In genomic region chr7:24896031-24896433, GRCh38 we compare ENCODE assay signal across 1 cellular context.
TF ChIP-seq lines count a peak whose summit lies in the region.

No MANE protein-coding gene starts in this region.

TF ChIP-seq in GM12878, 131 proteins besides CTCF, POLR2A, EP300 and RAD21 (continued from another document):
- TF ChIP-seq, protein P1, sequence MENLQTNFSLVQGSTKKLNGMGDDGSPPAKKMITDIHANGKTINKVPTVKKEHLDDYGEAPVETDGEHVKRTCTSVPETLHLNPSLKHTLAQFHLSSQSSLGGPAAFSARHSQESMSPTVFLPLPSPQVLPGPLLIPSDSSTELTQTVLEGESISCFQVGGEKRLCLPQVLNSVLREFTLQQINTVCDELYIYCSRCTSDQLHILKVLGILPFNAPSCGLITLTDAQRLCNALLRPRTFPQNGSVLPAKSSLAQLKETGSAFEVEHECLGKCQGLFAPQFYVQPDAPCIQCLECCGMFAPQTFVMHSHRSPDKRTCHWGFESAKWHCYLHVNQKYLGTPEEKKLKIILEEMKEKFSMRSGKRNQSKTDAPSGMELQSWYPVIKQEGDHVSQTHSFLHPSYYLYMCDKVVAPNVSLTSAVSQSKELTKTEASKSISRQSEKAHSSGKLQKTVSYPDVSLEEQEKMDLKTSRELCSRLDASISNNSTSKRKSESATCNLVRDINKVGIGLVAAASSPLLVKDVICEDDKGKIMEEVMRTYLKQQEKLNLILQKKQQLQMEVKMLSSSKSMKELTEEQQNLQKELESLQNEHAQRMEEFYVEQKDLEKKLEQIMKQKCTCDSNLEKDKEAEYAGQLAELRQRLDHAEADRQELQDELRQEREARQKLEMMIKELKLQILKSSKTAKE (IDR thresholded peaks at IDR 0.05; ENCODE audit: low read depth, poor library complexity, severe bottlenecking): peak; percentile 29
- TF ChIP-seq ZSCAN29 (IDR thresholded peaks at IDR 0.05): peak; percentile 89
- peak; percentile 79 for TF ChIP-seq RUNX3 (IDR thresholded peaks at IDR 0.05; ENCODE audit: low read length)
- TF ChIP-seq IKZF2 (IDR thresholded peaks at IDR 0.05): peak in 1 of 2 experiments; percentile 32; a peak in 1 of 4 replicates
- peak; percentile 34 for TF ChIP-seq MEF2B (IDR thresholded peaks at IDR 0.05; ENCODE audit: partially characterized antibody, poor library complexity, severe bottlenecking)
- TF ChIP-seq, protein P2, sequence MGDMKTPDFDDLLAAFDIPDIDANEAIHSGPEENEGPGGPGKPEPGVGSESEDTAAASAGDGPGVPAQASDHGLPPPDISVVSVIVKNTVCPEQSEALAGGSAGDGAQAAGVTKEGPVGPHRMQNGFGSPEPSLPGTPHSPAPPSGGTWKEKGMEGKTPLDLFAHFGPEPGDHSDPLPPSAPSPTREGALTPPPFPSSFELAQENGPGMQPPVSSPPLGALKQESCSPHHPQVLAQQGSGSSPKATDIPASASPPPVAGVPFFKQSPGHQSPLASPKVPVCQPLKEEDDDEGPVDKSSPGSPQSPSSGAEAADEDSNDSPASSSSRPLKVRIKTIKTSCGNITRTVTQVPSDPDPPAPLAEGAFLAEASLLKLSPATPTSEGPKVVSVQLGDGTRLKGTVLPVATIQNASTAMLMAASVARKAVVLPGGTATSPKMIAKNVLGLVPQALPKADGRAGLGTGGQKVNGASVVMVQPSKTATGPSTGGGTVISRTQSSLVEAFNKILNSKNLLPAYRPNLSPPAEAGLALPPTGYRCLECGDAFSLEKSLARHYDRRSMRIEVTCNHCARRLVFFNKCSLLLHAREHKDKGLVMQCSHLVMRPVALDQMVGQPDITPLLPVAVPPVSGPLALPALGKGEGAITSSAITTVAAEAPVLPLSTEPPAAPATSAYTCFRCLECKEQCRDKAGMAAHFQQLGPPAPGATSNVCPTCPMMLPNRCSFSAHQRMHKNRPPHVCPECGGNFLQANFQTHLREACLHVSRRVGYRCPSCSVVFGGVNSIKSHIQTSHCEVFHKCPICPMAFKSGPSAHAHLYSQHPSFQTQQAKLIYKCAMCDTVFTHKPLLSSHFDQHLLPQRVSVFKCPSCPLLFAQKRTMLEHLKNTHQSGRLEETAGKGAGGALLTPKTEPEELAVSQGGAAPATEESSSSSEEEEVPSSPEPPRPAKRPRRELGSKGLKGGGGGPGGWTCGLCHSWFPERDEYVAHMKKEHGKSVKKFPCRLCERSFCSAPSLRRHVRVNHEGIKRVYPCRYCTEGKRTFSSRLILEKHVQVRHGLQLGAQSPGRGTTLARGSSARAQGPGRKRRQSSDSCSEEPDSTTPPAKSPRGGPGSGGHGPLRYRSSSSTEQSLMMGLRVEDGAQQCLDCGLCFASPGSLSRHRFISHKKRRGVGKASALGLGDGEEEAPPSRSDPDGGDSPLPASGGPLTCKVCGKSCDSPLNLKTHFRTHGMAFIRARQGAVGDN (IDR thresholded peaks at IDR 0.05): 0 out of 2 replicates have a peak, but pooled peaks have one; percentile 18
- peak; percentile 41; the same call in 1 of the 2 replicates for TF ChIP-seq PKNOX1 (IDR thresholded peaks at IDR 0.05)
- TF ChIP-seq CHD4 (IDR thresholded peaks at IDR 0.05): no peak
- peak; percentile 72 for TF ChIP-seq ATF2 (IDR thresholded peaks at IDR 0.05; ENCODE audit: low read length)
- TF ChIP-seq, protein P3, sequence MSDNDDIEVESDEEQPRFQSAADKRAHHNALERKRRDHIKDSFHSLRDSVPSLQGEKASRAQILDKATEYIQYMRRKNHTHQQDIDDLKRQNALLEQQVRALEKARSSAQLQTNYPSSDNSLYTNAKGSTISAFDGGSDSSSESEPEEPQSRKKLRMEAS (IDR thresholded peaks at IDR 0.05; ENCODE audit: low read depth, low read length): 0 out of 2 replicates have a peak, but pooled peaks have one; percentile 37
- TF ChIP-seq ASH2L (IDR thresholded peaks at IDR 0.05; ENCODE audit: borderline replicate concordance, low read depth): no peak
- peak; percentile 57; the same call in 1 of the 2 replicates for TF ChIP-seq NR2F1 (conservative IDR thresholded peaks at IDR 0.05)
- peak; percentile 86 for TF ChIP-seq CREM (IDR thresholded peaks at IDR 0.05; ENCODE audit: low read depth)
- peak; percentile 20; the same call in 1 of the 2 replicates for TF ChIP-seq SMC3 (IDR thresholded peaks at IDR 0.05; ENCODE audit: borderline replicate concordance, low read length)
- no peak for TF ChIP-seq SIX5 (IDR thresholded peaks at IDR 0.05; ENCODE audit: low read depth, low read length, severe bottlenecking)
- peak; percentile 24; the same call in 1 of the 2 replicates for TF ChIP-seq EED (IDR thresholded peaks at IDR 0.05; ENCODE audit: low read depth)
- TF ChIP-seq MTA2 (IDR thresholded peaks at IDR 0.05; ENCODE audit: low read depth): peak; percentile 47
- 0 out of 2 replicates have a peak, but pooled peaks have one; percentile 15 for TF ChIP-seq YY1 (IDR thresholded peaks at IDR 0.05; ENCODE audit: low read depth, low read length)
- TF ChIP-seq, protein P4, sequence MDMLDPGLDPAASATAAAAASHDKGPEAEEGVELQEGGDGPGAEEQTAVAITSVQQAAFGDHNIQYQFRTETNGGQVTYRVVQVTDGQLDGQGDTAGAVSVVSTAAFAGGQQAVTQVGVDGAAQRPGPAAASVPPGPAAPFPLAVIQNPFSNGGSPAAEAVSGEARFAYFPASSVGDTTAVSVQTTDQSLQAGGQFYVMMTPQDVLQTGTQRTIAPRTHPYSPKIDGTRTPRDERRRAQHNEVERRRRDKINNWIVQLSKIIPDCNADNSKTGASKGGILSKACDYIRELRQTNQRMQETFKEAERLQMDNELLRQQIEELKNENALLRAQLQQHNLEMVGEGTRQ (IDR thresholded peaks at IDR 0.05; ENCODE audit: borderline replicate concordance, low read depth, low read length): peak; percentile 26; the same call in 1 of the 2 replicates
- TF ChIP-seq IKZF1 (conservative IDR thresholded peaks at IDR 0.05): 0 out of 2 replicates have a peak, but pooled peaks have one; percentile 58
- peak; percentile 73 for TF ChIP-seq MXI1 (IDR thresholded peaks at IDR 0.05; ENCODE audit: low read depth, low read length)
- peak; percentile 64 for TF ChIP-seq RAD51 (IDR thresholded peaks at IDR 0.05)
- 0 out of 2 replicates have a peak, but pooled peaks have one; percentile 45 for TF ChIP-seq BCL11A (IDR thresholded peaks at IDR 0.05; ENCODE audit: low read depth, low read length)
- peak; percentile 25; the same call in 1 of the 2 replicates for TF ChIP-seq IRF4 (IDR thresholded peaks at IDR 0.05; ENCODE audit: low read depth, low read length)
- no peak for TF ChIP-seq TBL1XR1 (IDR thresholded peaks at IDR 0.05; ENCODE audit: low read depth, low read length)
- TF ChIP-seq, protein P5, sequence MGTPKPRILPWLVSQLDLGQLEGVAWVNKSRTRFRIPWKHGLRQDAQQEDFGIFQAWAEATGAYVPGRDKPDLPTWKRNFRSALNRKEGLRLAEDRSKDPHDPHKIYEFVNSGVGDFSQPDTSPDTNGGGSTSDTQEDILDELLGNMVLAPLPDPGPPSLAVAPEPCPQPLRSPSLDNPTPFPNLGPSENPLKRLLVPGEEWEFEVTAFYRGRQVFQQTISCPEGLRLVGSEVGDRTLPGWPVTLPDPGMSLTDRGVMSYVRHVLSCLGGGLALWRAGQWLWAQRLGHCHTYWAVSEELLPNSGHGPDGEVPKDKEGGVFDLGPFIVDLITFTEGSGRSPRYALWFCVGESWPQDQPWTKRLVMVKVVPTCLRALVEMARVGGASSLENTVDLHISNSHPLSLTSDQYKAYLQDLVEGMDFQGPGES (IDR thresholded peaks at IDR 0.05): no peak
- TF ChIP-seq ATF7 (IDR thresholded peaks at IDR 0.05; ENCODE audit: low read depth): peak; percentile 48; the same call in 1 of the 2 replicates
- peak; percentile 63; the same call in 1 of the 2 replicates for TF ChIP-seq NFIC (IDR thresholded peaks at IDR 0.05; ENCODE audit: low read depth, low read length)
